1 cellular context compared by ENCODE assay signal in the genomic region with DNA sequence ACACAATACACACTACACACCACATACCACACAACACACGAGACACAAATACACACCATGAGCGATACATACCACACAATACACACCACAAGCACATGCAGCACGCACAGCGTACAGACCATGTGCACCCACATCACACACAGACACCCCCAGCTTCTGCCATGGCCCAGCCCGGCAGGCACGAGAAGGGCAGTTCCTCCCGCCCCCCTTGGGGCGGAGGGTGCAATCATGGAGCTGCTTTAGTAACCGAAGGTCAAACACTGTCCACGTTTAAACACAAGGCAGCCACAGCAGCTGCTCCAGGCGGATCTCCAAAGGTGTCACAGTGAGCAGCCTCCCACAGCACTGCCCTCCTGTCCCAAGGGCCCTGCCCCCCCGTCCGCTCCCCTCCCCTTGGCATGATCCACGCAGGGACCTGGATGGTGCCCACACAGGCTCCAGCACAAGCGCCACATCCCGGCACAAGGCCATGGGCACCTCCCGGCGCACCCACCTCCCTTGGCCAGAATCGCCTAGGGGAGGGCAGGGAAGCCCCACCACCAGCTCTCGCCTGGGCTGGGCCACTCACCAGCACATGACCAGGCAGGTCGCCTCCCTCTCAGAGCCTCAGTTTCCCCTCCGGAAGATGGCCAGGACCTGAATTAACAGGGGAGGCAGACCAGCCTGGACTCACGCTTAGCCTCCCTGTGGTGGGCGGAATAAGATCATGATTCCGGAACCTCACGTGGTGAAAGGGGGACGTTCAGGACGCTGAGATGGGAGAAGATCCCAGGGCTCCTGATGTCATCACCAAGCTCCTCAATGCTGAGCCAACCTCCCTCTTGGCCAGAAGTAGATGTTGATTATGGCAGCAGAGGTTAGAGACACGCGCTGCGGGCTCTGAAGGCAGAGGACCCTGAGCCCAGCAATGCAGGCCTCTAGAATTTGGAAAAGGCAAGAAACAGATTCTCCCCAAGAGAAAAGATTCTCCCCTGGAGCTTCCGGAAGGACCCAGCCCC.
TF ChIP-seq lines count a peak whose summit lies in the region.

No MANE protein-coding gene starts in this region.

TF ChIP-seq in SK-N-SH treated with all-trans-retinoic acid at 6 μM for 48 hours, 23 proteins besides CTCF, POLR2A, EP300 and RAD21 (continued from another document):
- TF ChIP-seq POU6F1 (CRISPR knock-in tag; IDR thresholded peaks at IDR 0.05; ENCODE audit: borderline replicate concordance, low read depth): no peak
- no peak for TF ChIP-seq ZNF70 (CRISPR knock-in tag; IDR thresholded peaks at IDR 0.05)
- no peak for TF ChIP-seq PATZ1 (CRISPR knock-in tag; IDR thresholded peaks at IDR 0.05; ENCODE audit: borderline replicate concordance)
- TF ChIP-seq, protein P1, sequence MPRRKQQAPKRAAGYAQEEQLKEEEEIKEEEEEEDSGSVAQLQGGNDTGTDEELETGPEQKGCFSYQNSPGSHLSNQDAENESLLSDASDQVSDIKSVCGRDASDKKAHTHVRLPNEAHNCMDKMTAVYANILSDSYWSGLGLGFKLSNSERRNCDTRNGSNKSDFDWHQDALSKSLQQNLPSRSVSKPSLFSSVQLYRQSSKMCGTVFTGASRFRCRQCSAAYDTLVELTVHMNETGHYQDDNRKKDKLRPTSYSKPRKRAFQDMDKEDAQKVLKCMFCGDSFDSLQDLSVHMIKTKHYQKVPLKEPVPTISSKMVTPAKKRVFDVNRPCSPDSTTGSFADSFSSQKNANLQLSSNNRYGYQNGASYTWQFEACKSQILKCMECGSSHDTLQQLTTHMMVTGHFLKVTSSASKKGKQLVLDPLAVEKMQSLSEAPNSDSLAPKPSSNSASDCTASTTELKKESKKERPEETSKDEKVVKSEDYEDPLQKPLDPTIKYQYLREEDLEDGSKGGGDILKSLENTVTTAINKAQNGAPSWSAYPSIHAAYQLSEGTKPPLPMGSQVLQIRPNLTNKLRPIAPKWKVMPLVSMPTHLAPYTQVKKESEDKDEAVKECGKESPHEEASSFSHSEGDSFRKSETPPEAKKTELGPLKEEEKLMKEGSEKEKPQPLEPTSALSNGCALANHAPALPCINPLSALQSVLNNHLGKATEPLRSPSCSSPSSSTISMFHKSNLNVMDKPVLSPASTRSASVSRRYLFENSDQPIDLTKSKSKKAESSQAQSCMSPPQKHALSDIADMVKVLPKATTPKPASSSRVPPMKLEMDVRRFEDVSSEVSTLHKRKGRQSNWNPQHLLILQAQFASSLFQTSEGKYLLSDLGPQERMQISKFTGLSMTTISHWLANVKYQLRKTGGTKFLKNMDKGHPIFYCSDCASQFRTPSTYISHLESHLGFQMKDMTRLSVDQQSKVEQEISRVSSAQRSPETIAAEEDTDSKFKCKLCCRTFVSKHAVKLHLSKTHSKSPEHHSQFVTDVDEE (CRISPR knock-in tag; IDR thresholded peaks at IDR 0.05): no peak
